23 cellular contexts compared by ENCODE assay signal in genomic region chr22:48234011-48234410, GRCh38.
DNase-seq lines count a peak whose midpoint lies in the region; ATAC-seq, FAIRE-seq and TF ChIP-seq lines count a peak whose summit lies in the region.
"Had no signal": no experiment of that assay in that cellular context is flagged by ENCODE, and none has a peak within 500 bp of the region (broad histone marks: within the 10 kb centered on the region; RNA-seq: fewer than 3 reads in every experiment).

No MANE protein-coding gene starts in this region.

- H3K18ac ChIP-seq in mesendoderm (ENCODE audit: low read length), result no peak overlapping the region

- H3K4me3 ChIP-seq in PC-3 (ENCODE audit: low read length) (no peak overlapping the region), mesendoderm (ENCODE audit: low read length) (no peak overlapping the region)

- no peak overlapping the region for H2AK5ac ChIP-seq in mesendoderm (ENCODE audit: low read length)

- no peak overlapping the region for H4K8ac ChIP-seq in mesendoderm (ENCODE audit: low read depth, low read length)

- H3K27me3 ChIP-seq in PC-3 (ENCODE audit: low read length) (no peaks in the 10 kb centered on the region), mesendoderm (ENCODE audit: insufficient read depth, low read length, poor library complexity) (no peaks in the 10 kb centered on the region)

- no peaks in the 10 kb centered on the region for H3K36me3 ChIP-seq in PC-3 (ENCODE audit: low read depth, low read length)
- no peaks in the 10 kb centered on the region for H3K36me3 ChIP-seq in mesendoderm (ENCODE audit: control insufficient read depth, insufficient read depth, low read length)

- no TSS peak for BruUV-seq in PC-3 (replicated peaks; lab: Mats Ljungman, UMichigan)

- H2AFZ ChIP-seq in PC-3 (ENCODE audit: low read length), result no peak overlapping the region

- H3K9me3 ChIP-seq in PC-3 (ENCODE audit: low read length), result no peaks in the 10 kb centered on the region

- no peak for TF ChIP-seq CTCF in PC-3 (conservative IDR thresholded peaks at IDR 0.05; ENCODE audit: low read depth, low read length)

- POLR2A ChIA-PET in PC-3 (lab: Charles Lee; ENCODE audit: unreplicated experiment), result no interaction called here

- no peaks in the 10 kb centered on the region for H3K9me2 ChIP-seq in PC-3 (replicated peaks; ENCODE audit: low read length)

- no peak overlapping the region for H3K56ac ChIP-seq in mesendoderm (ENCODE audit: low read length)

- H3K79me2 ChIP-seq in PC-3 (ENCODE audit: low read length) (no peaks in the 10 kb centered on the region), mesendoderm (ENCODE audit: control insufficient read depth, insufficient read depth, low read length) (no peaks in the 10 kb centered on the region)

- H3K9ac ChIP-seq in PC-3 (ENCODE audit: low read length) (no peak overlapping the region), mesendoderm (ENCODE audit: low read length) (no peak overlapping the region)
- H3K9ac ChIP-seq: KMS-11 had no signal

- no peaks in the 10 kb centered on the region for H3K4me1 ChIP-seq in PC-3 (ENCODE audit: insufficient read depth, low read length)
- H3K4me1 ChIP-seq in mesendoderm (ENCODE audit: control insufficient read depth, low read depth, low read length), result peaks cover 2% of the 10 kb centered on the region

- H3K27ac ChIP-seq in PC-3 (ENCODE audit: low read length) (no peak overlapping the region), mesendoderm (ENCODE audit: low read depth, low read length) (no peak overlapping the region)
- H3K27ac ChIP-seq: 22Rv1, KMS-11, RWPE1 had no signal

- ATAC-seq in PC-3 (no peak), HG02852 (IDR thresholded peaks at IDR 0.05; ENCODE audit: unreplicated experiment) (no peak), GM18505 (IDR thresholded peaks at IDR 0.05; ENCODE audit: unreplicated experiment) (no peak)
- ATAC-seq: HCT116, SK-N-SH treated with all-trans-retinoic acid at 6 μM for 48 hours had no signal

- H2BK15ac ChIP-seq in mesendoderm (replicated peaks; ENCODE audit: low read depth), result no peak overlapping the region

- H3K79me1 ChIP-seq in mesendoderm (ENCODE audit: low read length), result no peaks in the 10 kb centered on the region

- no peak for TF ChIP-seq POLR2A in GM18505 (IDR thresholded peaks at IDR 0.05; ENCODE audit: borderline replicate concordance, extremely low read depth, insufficient read depth, insufficient read length)

- no peak overlapping the region for H4K5ac ChIP-seq in mesendoderm (ENCODE audit: low read length)

- no peak overlapping the region for H3K4me2 ChIP-seq in PC-3 (ENCODE audit: low read length)
- H3K4me2 ChIP-seq in mesendoderm (ENCODE audit: low read length), result no peak overlapping the region
- H3K4me2 ChIP-seq: KMS-11 had no signal

- CTCF ChIA-PET in PC-3 (lab: Charles Lee), result no interaction called here

- no peaks in the 10 kb centered on the region for H3F3A ChIP-seq in PC-3 (ENCODE audit: low read length, unreplicated experiment)

- FAIRE-seq in urothelium cell line (lab: Jason Lieb, UNC), result peak; percentile 63

- no peaks in the 10 kb centered on the region for H4K20me1 ChIP-seq in PC-3 (ENCODE audit: low read length)

- no peak overlapping the region for H2BK120ac ChIP-seq in mesendoderm (ENCODE audit: low read depth, low read length)

- H2BK5ac ChIP-seq in mesendoderm (ENCODE audit: low read length), result no peak overlapping the region

- H3K23ac ChIP-seq in mesendoderm (ENCODE audit: low read length), result no peak overlapping the region

- peak; percentile 28 for DNase-seq in activated CD8-positive, alpha-beta memory T cell treated with anti-CD3 and anti-CD28 coated beads for 24 hours
- DNase-seq in activated CD8-positive, alpha-beta memory T cell treated with anti-CD3 and anti-CD28 coated beads, Interleukin-2, amount 50 U/mL, for 48 hours, result no peak
- DNase-seq in PC-3 (peak; percentile 6), mesendoderm (peak; percentile 65), urothelium cell line (ENCODE audit: low spot score) (peak; percentile 58), NCI-H524 (lab: John Stamatoyannopoulos, UW) (no peak)
- DNase-seq: COR-L47, DMS 273 treated with DMSO at 0.1 percent for 48 hours, DND-41, GDM1, MV-4-11, NCI-H1694 treated with DMSO at 0.1 percent for 48 hours, NCI-H510A treated with DMSO at 0.1 percent for 48 hours, NCI-H82, OCI-M1, SIG-M5 had no signal

- intact Hi-C loops in PC-3 (cut with micrococcal nuclease), result no loop called here

- WGBS in mesendoderm (ENCODE audit: extremely low coverage, insufficient coverage, low lambda C conversion rate), result no CpG with 5 or more reads among the region's 8 CpGs

- H3K4ac ChIP-seq in mesendoderm (ENCODE audit: low read depth, low read length), result no peak overlapping the region

Comparison
In these comparisons a context has a peak if more than half of its experiments do, and no peak if none do; other contexts are left out.
1. DNase-seq: peak in activated CD8-positive, alpha-beta memory T cell treated with anti-CD3 and anti-CD28 coated beads for 24 hours (single experiment), PC-3 (single experiment), mesendoderm (single experiment) and urothelium cell line (single experiment); none in activated CD8-positive, alpha-beta memory T cell treated with anti-CD3 and anti-CD28 coated beads, Interleukin-2, amount 50 U/mL, for 48 hours (single experiment) and NCI-H524 (0 of 2).